Comparison of ENCODE assay signal across 9 cellular contexts in genomic region chr13:41905600-41906254, GRCh38. TPM values are rescaled to one million over a fixed set of nuclear protein-coding genes. Genes with fewer than 3 reads are reported as not detected.
A peak's percentile ranks its signal among the peaks of the same experiment; 100 is the strongest.
DNase-seq lines count a peak whose midpoint lies in the region; ATAC-seq and TF ChIP-seq lines count a peak whose summit lies in the region.
"Had no signal": no experiment of that assay in that cellular context is flagged by ENCODE, and none has a peak within 500 bp of the region (broad histone marks: within the 10 kb centered on the region; RNA-seq: fewer than 3 reads in every experiment).

No MANE protein-coding gene starts in this region.

- no peaks in the 10 kb centered on the region for H3F3A ChIP-seq in OCI-LY1 (ENCODE audit: insufficient read depth, low read length)

- H3K9me3 Mint-ChIP-seq in CD8-positive, alpha-beta T cell: no peaks in the 10 kb centered on the region
- H3K9me3 Mint-ChIP-seq in endothelial cell (ENCODE audit: unreplicated experiment): no peaks in the 10 kb centered on the region

- no peak overlapping the region for H3K4me3 ChIP-seq in CD8-positive, alpha-beta T cell (ENCODE audit: low read depth, low read length)
- H3K4me3 ChIP-seq in OCI-LY1 (ENCODE audit: low read depth, low read length, poor library complexity, severe bottlenecking) (no peak overlapping the region), prostate gland (no peak overlapping the region)
- H3K4me3 ChIP-seq: SJSA1 had no signal

- POLR2A ChIA-PET in CD8-positive, alpha-beta T cell (lab: Charles Lee): no interaction called here

- DNase-seq in CD8-positive, alpha-beta T cell: no peak
- DNase-seq in endothelial cell (ENCODE audit: low spot score) (no peak), prostate gland (ENCODE audit: low spot score) (no peak), NCI-H187 treated with DMSO at 0.1 percent for 48 hours (lab: John Stamatoyannopoulos, UW) (no peak), globus pallidus (ENCODE audit: low spot score) (no peak)

- H3K9ac ChIP-seq in OCI-LY1 (ENCODE audit: low read length): no peak overlapping the region

- H3K27me3 Mint-ChIP-seq in CD8-positive, alpha-beta T cell (ENCODE audit: low read depth): no peaks in the 10 kb centered on the region
- H3K27me3 Mint-ChIP-seq in endothelial cell (ENCODE audit: unreplicated experiment): no peaks in the 10 kb centered on the region

- peaks cover 5% of the 10 kb centered on the region for H3K4me1 Mint-ChIP-seq in CD8-positive, alpha-beta T cell (ENCODE audit: low read depth)
- peaks cover 6% of the 10 kb centered on the region for H3K4me1 Mint-ChIP-seq in endothelial cell (ENCODE audit: unreplicated experiment)

- H3K4me1 ChIP-seq in CD8-positive, alpha-beta T cell (ENCODE audit: insufficient read depth, low read length): no peaks in the 10 kb centered on the region
- H3K4me1 ChIP-seq in OCI-LY1 (ENCODE audit: insufficient read depth, low read length, severe bottlenecking) (no peaks in the 10 kb centered on the region), prostate gland (replicated peaks) (peaks cover 3% of the 10 kb centered on the region)
- H3K4me1 ChIP-seq: SJSA1 had no signal

- no peak overlapping the region for H3K27ac ChIP-seq in CD8-positive, alpha-beta T cell (ENCODE audit: low read depth, low read length)
- H3K27ac ChIP-seq in OCI-LY1 (ENCODE audit: low read depth, low read length, poor library complexity, severe bottlenecking) (no peak overlapping the region), prostate gland (no peak overlapping the region)
- H3K27ac ChIP-seq: SJSA1 had no signal

- H3K79me2 ChIP-seq in OCI-LY1 (ENCODE audit: insufficient read depth, low read length): no peaks in the 10 kb centered on the region

- no peaks in the 10 kb centered on the region for H3K9me3 ChIP-seq in CD8-positive, alpha-beta T cell (ENCODE audit: low read length)
- H3K9me3 ChIP-seq in OCI-LY1 (ENCODE audit: low read length) (no peaks in the 10 kb centered on the region), prostate gland (no peaks in the 10 kb centered on the region)
- H3K9me3 ChIP-seq: SJSA1 had no signal

- no peak overlapping the region for H3K4me3 Mint-ChIP-seq in CD8-positive, alpha-beta T cell
- no peak overlapping the region for H3K4me3 Mint-ChIP-seq in endothelial cell (ENCODE audit: unreplicated experiment)

- CTCF ChIA-PET in CD8-positive, alpha-beta T cell (lab: Charles Lee): interaction anchor here (1.7 kb wide), 1 partner anchor 206 kb away, joined by 6 read pairs; no protein-coding TSS in a partner anchor

- H3K36me3 ChIP-seq in CD8-positive, alpha-beta T cell (ENCODE audit: insufficient read depth, low read length): no peaks in the 10 kb centered on the region
- H3K36me3 ChIP-seq in OCI-LY1 (ENCODE audit: insufficient read depth, low read length) (peaks cover 29% of the 10 kb centered on the region; the same call in 1 of the 2 replicates), prostate gland (no peaks in the 10 kb centered on the region)

- H3K4me2 ChIP-seq in OCI-LY1 (ENCODE audit: low read length): no peak overlapping the region

- TF ChIP-seq CTCF in CD8-positive, alpha-beta T cell (IDR thresholded peaks at IDR 0.05): peak; percentile 76
- TF ChIP-seq CTCF in OCI-LY1 (IDR thresholded peaks at IDR 0.05; ENCODE audit: low read length) (peak; percentile 69), endothelial cell (IDR thresholded peaks at IDR 0.05; ENCODE audit: unreplicated experiment) (peak; percentile 35), prostate gland (IDR thresholded peaks at IDR 0.05) (peak in 3 of 4 experiments; percentile 26 to 58 (median 34))

- TF ChIP-seq POLR2A in prostate gland (IDR thresholded peaks at IDR 0.05): no peak

- ATAC-seq in CD8-positive, alpha-beta T cell: peak; percentile 98
- ATAC-seq in GM18873 (IDR thresholded peaks at IDR 0.05; ENCODE audit: low FRiP score, unreplicated experiment): peak; percentile 88
- ATAC-seq in HG03175 (IDR thresholded peaks at IDR 0.05; ENCODE audit: unreplicated experiment): peak; percentile 95

- H3K9me2 ChIP-seq in OCI-LY1 (ENCODE audit: low read depth, low read length): no peaks in the 10 kb centered on the region

- intact Hi-C loops in CD8-positive, alpha-beta T cell (cut with DNase I, micrococcal nuclease): loop anchor here (1.0 to 10.0 kb wide), 3 partner anchors 12 to 231 kb away; no protein-coding TSS in a partner anchor
- intact Hi-C loops in prostate gland (cut with DNase I): no loop called here

- H3K27ac Mint-ChIP-seq in CD8-positive, alpha-beta T cell: no peak overlapping the region
- no peak overlapping the region for H3K27ac Mint-ChIP-seq in endothelial cell (ENCODE audit: unreplicated experiment)

- no peaks in the 10 kb centered on the region for H4K20me1 ChIP-seq in OCI-LY1 (ENCODE audit: insufficient read depth, low read length)

- WGBS in prostate gland: 48% methylated on average over 2 of the region's 2 CpGs

- H2AFZ ChIP-seq in OCI-LY1 (ENCODE audit: low read length): no peak overlapping the region

- no peaks in the 10 kb centered on the region for H3K27me3 ChIP-seq in CD8-positive, alpha-beta T cell (ENCODE audit: insufficient read depth, low read length)
- H3K27me3 ChIP-seq in OCI-LY1 (ENCODE audit: insufficient read depth, low read length) (no peaks in the 10 kb centered on the region), prostate gland (replicated peaks; ENCODE audit: insufficient read depth) (no peaks in the 10 kb centered on the region)
- H3K27me3 ChIP-seq: SJSA1 had no signal

- peaks cover 51% of the 10 kb centered on the region for H3K36me3 Mint-ChIP-seq in CD8-positive, alpha-beta T cell
- no peaks in the 10 kb centered on the region for H3K36me3 Mint-ChIP-seq in endothelial cell (ENCODE audit: low read depth, unreplicated experiment)

RNA-seq across cellular contexts. Expression of gene VWA8, which starts 55.2 kb away (rescaled TPM):
- 10 to 100 TPM; 16.3 to 16.5 TPM for total RNA-seq in CD8-positive, alpha-beta T cell
- total RNA-seq in endothelial cell (ENCODE audit: unreplicated experiment) (8.2 TPM), prostate gland (10 to 100 TPM; 18.1 to 21.8 TPM)
